Comparison of ENCODE assay signal across 14 cellular contexts in the genomic region with DNA sequence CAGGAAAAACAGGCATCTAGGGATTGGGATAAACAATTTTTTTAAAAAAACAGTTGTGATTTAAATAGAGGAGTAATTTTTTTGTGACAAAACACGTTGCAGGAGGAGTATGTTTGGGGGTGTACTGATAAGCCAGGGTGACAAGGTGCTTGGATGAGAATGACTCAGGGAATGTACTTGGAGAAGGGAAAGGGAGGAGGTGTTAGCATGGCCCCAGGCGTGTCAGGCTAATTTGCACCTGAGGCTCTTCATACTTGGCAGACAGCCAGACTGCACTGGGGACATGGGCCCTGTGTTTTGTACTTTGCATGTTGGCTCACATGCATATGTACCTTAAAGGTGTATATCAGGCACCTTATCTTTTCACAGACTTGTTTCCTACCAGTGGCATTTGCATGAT. TPM values are rescaled to one million over a fixed set of nuclear protein-coding genes. Genes with fewer than 3 reads are reported as not detected.
DNase-seq lines count a peak whose midpoint lies in the region; ATAC-seq and TF ChIP-seq lines count a peak whose summit lies in the region.
"Had no signal": no experiment of that assay in that cellular context is flagged by ENCODE, and none has a peak within 500 bp of the region (broad histone marks: within the 10 kb centered on the region; RNA-seq: fewer than 3 reads in every experiment).

No MANE protein-coding gene starts in this region.

- H3K36me3 Mint-ChIP-seq in CD8-positive, alpha-beta memory T cell: peaks cover 9 to 83% (median 26%) of the 10 kb centered on the region in 3 donors
- peaks cover 94% of the 10 kb centered on the region for H3K36me3 Mint-ChIP-seq in GM23338 (ENCODE audit: low read depth)

- peaks cover 18% of the 10 kb centered on the region for H3K4me1 ChIP-seq in CD8-positive, alpha-beta memory T cell (ENCODE audit: insufficient read depth, low read length)
- no peaks in the 10 kb centered on the region; the same call in 1 of the 2 replicates for H3K4me1 ChIP-seq in GM23338 (ENCODE audit: insufficient read depth)

- peaks cover 23% of the 10 kb centered on the region; the same call in 1 of the 2 replicates for H3F3A ChIP-seq in GM23338 (replicated peaks; ENCODE audit: low read depth)

- POLR2A ChIA-PET in CD8-positive, alpha-beta memory T cell (lab: Charles Lee): no interaction called here

- peaks cover 98% of the 10 kb centered on the region for H3K79me2 ChIP-seq in GM23338 (replicated peaks; ENCODE audit: insufficient read depth)

- H3K4me1 Mint-ChIP-seq in CD8-positive, alpha-beta memory T cell: peaks cover 46 to 75% (median 56%) of the 10 kb centered on the region in 3 donors
- no peaks in the 10 kb centered on the region for H3K4me1 Mint-ChIP-seq in GM23338
- H3K4me1 Mint-ChIP-seq: nephron had no signal

- DNase-seq in CD8-positive, alpha-beta memory T cell: no peak
- DNase-seq in GM23338 (ENCODE audit: low spot score) (no peak), NCI-H748 (lab: John Stamatoyannopoulos, UW; ENCODE audit: unreplicated experiment) (peak; percentile 81), left ventricle myocardium superior (no peak), posterior cingulate gyrus (no peak), GF-D8 (lab: John Stamatoyannopoulos, UW) (no peak)
- DNase-seq: activated CD8-positive, alpha-beta memory T cell treated with anti-CD3 and anti-CD28 coated beads, Interleukin-2, amount 50 U/mL, for 48 hours; CD4-positive, alpha-beta memory T cell; gastrocnemius medialis; MV-4-11 had no signal

- no peak for TF ChIP-seq CTCF in GM23338 (conservative IDR thresholded peaks at IDR 0.05; ENCODE audit: low read depth in 2 of 2)

- H3K4me3 ChIP-seq in CD8-positive, alpha-beta memory T cell (ENCODE audit: low read length): no peak overlapping the region
- H3K4me3 ChIP-seq in GM23338: no peak overlapping the region
- H3K4me3 ChIP-seq: gastrocnemius medialis, thoracic aorta had no signal

- H3K9me2 ChIP-seq in GM23338 (ENCODE audit: insufficient read depth): no peaks in the 10 kb centered on the region

- H3K27ac ChIP-seq in CD8-positive, alpha-beta memory T cell (ENCODE audit: low read depth, low read length): no peak overlapping the region
- H3K27ac ChIP-seq in GM23338 (ENCODE audit: low read depth): 0 out of 2 replicates have a peak overlapping the region, but pooled peaks have one; percentile 55
- H3K27ac ChIP-seq: gastrocnemius medialis, thoracic aorta had no signal

- H2AFZ ChIP-seq in GM23338: no peak overlapping the region

- CTCF ChIA-PET in CD8-positive, alpha-beta memory T cell (lab: Charles Lee): no interaction called here

- intact Hi-C loops in left ventricle myocardium superior (cut with micrococcal nuclease) (no loop called here), posterior cingulate gyrus (cut with DNase I) (no loop called here)

- no peaks in the 10 kb centered on the region for H3K9me3 Mint-ChIP-seq in CD8-positive, alpha-beta memory T cell
- no peaks in the 10 kb centered on the region for H3K9me3 Mint-ChIP-seq in GM23338
- H3K9me3 Mint-ChIP-seq: nephron had no signal

- H3K27me3 Mint-ChIP-seq in CD8-positive, alpha-beta memory T cell: no peaks in the 10 kb centered on the region
- peaks cover 10% of the 10 kb centered on the region for H3K27me3 Mint-ChIP-seq in GM23338 (ENCODE audit: insufficient read depth, low read depth, poor library complexity)
- H3K27me3 Mint-ChIP-seq: CD4-positive, alpha-beta memory T cell had no signal

- peak overlapping the region in 5 of 8 donors; percentile 20 to 76 (median 54) for H3K27ac Mint-ChIP-seq in CD8-positive, alpha-beta memory T cell
- H3K27ac Mint-ChIP-seq in GM23338: no peak overlapping the region
- H3K27ac Mint-ChIP-seq: nephron had no signal

- ATAC-seq in GM23338 (no peak), left ventricle myocardium superior (peak; percentile 66), HG03097 (IDR thresholded peaks at IDR 0.05; ENCODE audit: low FRiP score, unreplicated experiment) (no peak), GM21529 (IDR thresholded peaks at IDR 0.05; ENCODE audit: unreplicated experiment) (no peak)
- ATAC-seq: gastrocnemius medialis had no signal

- no peak overlapping the region for H3K4me2 ChIP-seq in GM23338

- peaks cover 90% of the 10 kb centered on the region for H4K20me1 ChIP-seq in GM23338 (replicated peaks; ENCODE audit: insufficient read depth)

- H3K9me3 ChIP-seq in CD8-positive, alpha-beta memory T cell (ENCODE audit: low read length): no peaks in the 10 kb centered on the region
- H3K9me3 ChIP-seq: gastrocnemius medialis, thoracic aorta had no signal

- no peak overlapping the region for H3K4me3 Mint-ChIP-seq in CD8-positive, alpha-beta memory T cell
- no peak overlapping the region for H3K4me3 Mint-ChIP-seq in GM23338
- H3K4me3 Mint-ChIP-seq: CD4-positive, alpha-beta memory T cell; nephron had no signal

- no peaks in the 10 kb centered on the region for H3K27me3 ChIP-seq in CD8-positive, alpha-beta memory T cell (ENCODE audit: insufficient read depth, low read length, poor library complexity, severe bottlenecking)
- H3K27me3 ChIP-seq in GM23338 (ENCODE audit: insufficient read depth): no peaks in the 10 kb centered on the region
- H3K27me3 ChIP-seq: gastrocnemius medialis had no signal

- peaks cover 40% of the 10 kb centered on the region for H3K36me3 ChIP-seq in CD8-positive, alpha-beta memory T cell (ENCODE audit: insufficient read depth, low read length)
- peaks cover 84% of the 10 kb centered on the region for H3K36me3 ChIP-seq in GM23338 (ENCODE audit: insufficient read depth)

TF ChIP-seq in GM23338, 12 proteins besides CTCF, POLR2A, EP300 and RAD21 (continues in another document):
- TF ChIP-seq NANOG (IDR thresholded peaks at IDR 0.05; ENCODE audit: borderline replicate concordance): no peak
- TF ChIP-seq ZNF114 (CRISPR knock-in tag; IDR thresholded peaks at IDR 0.05): no peak
- no peak for TF ChIP-seq POLR2AphosphoS5 (IDR thresholded peaks at IDR 0.05; ENCODE audit: low read depth)
- TF ChIP-seq, protein P1, sequence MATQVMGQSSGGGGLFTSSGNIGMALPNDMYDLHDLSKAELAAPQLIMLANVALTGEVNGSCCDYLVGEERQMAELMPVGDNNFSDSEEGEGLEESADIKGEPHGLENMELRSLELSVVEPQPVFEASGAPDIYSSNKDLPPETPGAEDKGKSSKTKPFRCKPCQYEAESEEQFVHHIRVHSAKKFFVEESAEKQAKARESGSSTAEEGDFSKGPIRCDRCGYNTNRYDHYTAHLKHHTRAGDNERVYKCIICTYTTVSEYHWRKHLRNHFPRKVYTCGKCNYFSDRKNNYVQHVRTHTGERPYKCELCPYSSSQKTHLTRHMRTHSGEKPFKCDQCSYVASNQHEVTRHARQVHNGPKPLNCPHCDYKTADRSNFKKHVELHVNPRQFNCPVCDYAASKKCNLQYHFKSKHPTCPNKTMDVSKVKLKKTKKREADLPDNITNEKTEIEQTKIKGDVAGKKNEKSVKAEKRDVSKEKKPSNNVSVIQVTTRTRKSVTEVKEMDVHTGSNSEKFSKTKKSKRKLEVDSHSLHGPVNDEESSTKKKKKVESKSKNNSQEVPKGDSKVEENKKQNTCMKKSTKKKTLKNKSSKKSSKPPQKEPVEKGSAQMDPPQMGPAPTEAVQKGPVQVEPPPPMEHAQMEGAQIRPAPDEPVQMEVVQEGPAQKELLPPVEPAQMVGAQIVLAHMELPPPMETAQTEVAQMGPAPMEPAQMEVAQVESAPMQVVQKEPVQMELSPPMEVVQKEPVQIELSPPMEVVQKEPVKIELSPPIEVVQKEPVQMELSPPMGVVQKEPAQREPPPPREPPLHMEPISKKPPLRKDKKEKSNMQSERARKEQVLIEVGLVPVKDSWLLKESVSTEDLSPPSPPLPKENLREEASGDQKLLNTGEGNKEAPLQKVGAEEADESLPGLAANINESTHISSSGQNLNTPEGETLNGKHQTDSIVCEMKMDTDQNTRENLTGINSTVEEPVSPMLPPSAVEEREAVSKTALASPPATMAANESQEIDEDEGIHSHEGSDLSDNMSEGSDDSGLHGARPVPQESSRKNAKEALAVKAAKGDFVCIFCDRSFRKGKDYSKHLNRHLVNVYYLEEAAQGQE (IDR thresholded peaks at IDR 0.05; ENCODE audit: unreplicated experiment): no peak

RNA-seq across cellular contexts. Expression of gene PANK2, which starts 22.8 kb away (rescaled TPM):
- total RNA-seq in CD8-positive, alpha-beta memory T cell: 10 to 100 TPM; 58.1 to 62.3 TPM
- 51.0 TPM for polyA plus RNA-seq in CD8-positive, alpha-beta memory T cell
- 63.4 and 72.0 TPM in 2 replicates for total RNA-seq in GM23338 (2014; rRNA removed; shearing (Covaris generic))
- polyA plus RNA-seq in GM23338 (2016; fragmentation: Nextera tagmentation; extraction: Ambion mirVana): 36.1 and 36.8 TPM in 2 replicates
- 17.4 TPM for total RNA-seq in left ventricle myocardium superior
